Comparison of ENCODE assay signal across 16 cellular contexts in genomic region chr1:211345719-211346118, GRCh38. TPM values are rescaled to one million over a fixed set of nuclear protein-coding genes. Genes with fewer than 3 reads are reported as not detected.
DNase-seq lines count a peak whose midpoint lies in the region; ATAC-seq and TF ChIP-seq lines count a peak whose summit lies in the region.
"Had no signal": no experiment of that assay in that cellular context is flagged by ENCODE, and none has a peak within 500 bp of the region (broad histone marks: within the 10 kb centered on the region; RNA-seq: fewer than 3 reads in every experiment).

No MANE protein-coding gene starts in this region.

- no peak overlapping the region for H2BK20ac ChIP-seq in H9 (ENCODE audit: low read depth, low read length, poor library complexity, severe bottlenecking)

- no peak overlapping the region for H3K56ac ChIP-seq in H9 (ENCODE audit: insufficient read length, low read depth, low read length)

- H3K9me3 Mint-ChIP-seq in H9 = no peaks in the 10 kb centered on the region; a peak in 1 of 5 replicates
- H3K9me3 Mint-ChIP-seq: T-cell had no signal

- H3K9ac ChIP-seq in H9 (ENCODE audit: extremely low read depth, insufficient read length, low read length) (no peak overlapping the region), iPS-15b (ENCODE audit: low read depth, low read length) (no peak overlapping the region), trophoblast cell (ENCODE audit: low read length) (no peak overlapping the region)

- peak overlapping the region in 2 of 3 experiments; percentile 25 to 81; a peak in 2 of 7 replicates for H3K27ac Mint-ChIP-seq in H9
- H3K27ac Mint-ChIP-seq: activated CD4-positive, alpha-beta T cell treated with anti-CD3 and anti-CD28 coated beads, Interleukin-2, amount 10 ng/mL, durations not matched to agents 7 days and 5 days; activated T-helper 2 cell treated with anti-CD3 and anti-CD28 coated beads, Interferon-gamma antibody, Interleukin-2, Interleukin-4, amounts not matched to agents 10 μg/mL and 5 μg/mL and 100 μg/mL, durations not matched to agents 14 hours and 24 hours and 36 hours had no signal

- no peak overlapping the region for H3T11ph ChIP-seq in H9 (ENCODE audit: low read length)

- H3K23me2 ChIP-seq in H9 (ENCODE audit: insufficient read length, low read depth, low read length, poor library complexity, severe bottlenecking) = no peaks in the 10 kb centered on the region

- DNase-seq in BE2C = peak; percentile 57
- peak; percentile 80 for DNase-seq in H9
- peak; percentile 23 to 58 for DNase-seq in NCI-H526 (lab: John Stamatoyannopoulos, UW)
- DNase-seq in OCI-LY7 (ENCODE audit: low spot score) = no peak
- no peak for DNase-seq in NCI-H2227 (lab: John Stamatoyannopoulos, UW; ENCODE audit: unreplicated experiment)
- no peak for DNase-seq in trophoblast cell
- DNase-seq: activated CD4-positive, alpha-beta T cell treated with anti-CD3 and anti-CD28 coated beads, Interleukin-2, amount 10 ng/mL, durations not matched to agents 7 days and 5 days; hippocampal formation; retina; stimulated activated CD4-positive, alpha-beta T cell treated with anti-CD3 and anti-CD28 coated beads, Interleukin-4, amount 100 ng/mL, for 4 hours; stomach; T-cell had no signal

- H3K27ac ChIP-seq in H9 (ENCODE audit: insufficient read length, low read depth, low read length) = no peak overlapping the region
- H3K27ac ChIP-seq in OCI-LY7 (ENCODE audit: low read depth, low read length, poor library complexity, severe bottlenecking) = no peak overlapping the region
- H3K27ac ChIP-seq in trophoblast cell (ENCODE audit: low read depth, low read length) = no peak overlapping the region
- H3K27ac ChIP-seq: esophagus muscularis mucosa, stomach had no signal

- no TSS peak for BruUV-seq in OCI-LY7 (replicated peaks; lab: Mats Ljungman, UMichigan)

- H2AFZ ChIP-seq in H9 (ENCODE audit: low read length) (no peak overlapping the region), OCI-LY7 (ENCODE audit: low read length) (no peak overlapping the region), trophoblast cell (ENCODE audit: insufficient read depth, low read length, poor library complexity) (no peak overlapping the region)

- no peak for ATAC-seq in GM21717 (IDR thresholded peaks at IDR 0.05; ENCODE audit: unreplicated experiment)
- ATAC-seq: T-cell had no signal

- no peak overlapping the region for H2BK5ac ChIP-seq in H9 (ENCODE audit: insufficient read length, low read length)
- no peak overlapping the region for H2BK5ac ChIP-seq in trophoblast cell (ENCODE audit: low read depth, low read length, poor library complexity)

- no peak overlapping the region for H2BK15ac ChIP-seq in H9 (ENCODE audit: low read depth, low read length)

- TF ChIP-seq CTCF in BE2C (IDR thresholded peaks at IDR 0.05; ENCODE audit: low read depth, low read length) (no peak), H9 (conservative IDR thresholded peaks at IDR 0.05) (no peak), OCI-LY7 (conservative IDR thresholded peaks at IDR 0.05; ENCODE audit: low read length) (no peak)

- H4K91ac ChIP-seq in H9 (ENCODE audit: insufficient read length, low read depth, low read length) = no peak overlapping the region
- H4K91ac ChIP-seq in trophoblast cell (ENCODE audit: low read depth, low read length) = no peak overlapping the region

- peaks cover 2% of the 10 kb centered on the region for H3K79me1 ChIP-seq in H9 (ENCODE audit: insufficient read depth, low read depth, low read length, poor library complexity, severe bottlenecking)
- no peaks in the 10 kb centered on the region for H3K79me1 ChIP-seq in trophoblast cell (ENCODE audit: low read length)

- peaks cover 6% of the 10 kb centered on the region; the same call in 1 of the 2 replicates for H3K4me1 ChIP-seq in BE2C
- peaks cover 6% of the 10 kb centered on the region; the same call in 1 of the 2 replicates for H3K4me1 ChIP-seq in H9 (ENCODE audit: insufficient read depth, low read length)
- H3K4me1 ChIP-seq in iPS-15b (ENCODE audit: control insufficient read depth, insufficient read depth, low read length) = peaks cover 8% of the 10 kb centered on the region
- peaks cover 4% of the 10 kb centered on the region for H3K4me1 ChIP-seq in OCI-LY7 (ENCODE audit: insufficient read depth, low read length, poor library complexity, severe bottlenecking)
- peaks cover 0 to 6% of the 10 kb centered on the region in 2 experiments for H3K4me1 ChIP-seq in trophoblast cell (ENCODE audit: control insufficient read depth in 1 of 2, insufficient read depth in 2 of 2, low read length in 2 of 2)

- no peak overlapping the region for H4K5ac ChIP-seq in H9 (ENCODE audit: insufficient read length, low read depth, low read length)

- H2BK120ac ChIP-seq in H9 (ENCODE audit: low read depth, low read length, poor library complexity, severe bottlenecking) (no peak overlapping the region), trophoblast cell (ENCODE audit: insufficient read depth, low read length, poor library complexity) (no peak overlapping the region)

- H3K4ac ChIP-seq in H9 (ENCODE audit: low read depth, low read length) = no peak overlapping the region
- H3K4ac ChIP-seq in trophoblast cell (ENCODE audit: low read depth, low read length) = no peak overlapping the region

- CTCF ChIA-PET in OCI-LY7 (lab: Charles Lee; ENCODE audit: unreplicated experiment) = no interaction called here

- H2AK5ac ChIP-seq in H9 (ENCODE audit: insufficient read length, low read length) (no peak overlapping the region), trophoblast cell (ENCODE audit: low read length) (no peak overlapping the region)

- H3K4me3 Mint-ChIP-seq in H9 = peak overlapping the region in 1 of 2 experiments; percentile 21; a peak in 1 of 5 replicates
- H3K4me3 Mint-ChIP-seq: activated CD4-positive, alpha-beta T cell treated with anti-CD3 and anti-CD28 coated beads, Interleukin-2, amount 10 ng/mL, durations not matched to agents 7 days and 5 days; T-cell had no signal

- H3K4me3 ChIP-seq in BE2C (ENCODE audit: low read depth, low read length) (no peak overlapping the region), iPS-15b (ENCODE audit: low read depth, low read length) (peak overlapping the region; percentile 4), OCI-LY7 (ENCODE audit: low read depth, low read length, poor library complexity, severe bottlenecking) (no peak overlapping the region), trophoblast cell (ENCODE audit: low read depth, low read length) (no peak overlapping the region)
- H3K4me3 ChIP-seq: esophagus muscularis mucosa, stomach had no signal

- no peak overlapping the region for H3K4me2 ChIP-seq in H9 (ENCODE audit: insufficient read depth, insufficient read length, low read length)
- H3K4me2 ChIP-seq in OCI-LY7 (ENCODE audit: low read length) = no peak overlapping the region
- no peak overlapping the region for H3K4me2 ChIP-seq in trophoblast cell (ENCODE audit: low read length)

- intact Hi-C loops in OCI-LY7 (cut with micrococcal nuclease; ENCODE audit: unreplicated experiment) = no loop called here

- no peaks in the 10 kb centered on the region for H3K9me2 ChIP-seq in OCI-LY7 (ENCODE audit: insufficient read depth, low read length)

- H3K18ac ChIP-seq in H9 (ENCODE audit: insufficient read length, low read depth, low read length) (no peak overlapping the region), trophoblast cell (ENCODE audit: low read length) (no peak overlapping the region)

- H3K23ac ChIP-seq in H9 (ENCODE audit: insufficient read length, low read depth, low read length) (no peak overlapping the region), trophoblast cell (ENCODE audit: low read length) (no peak overlapping the region)

- peaks cover 12 to 16% of the 10 kb centered on the region in 2 experiments for H3K4me1 Mint-ChIP-seq in H9

- no peak overlapping the region for H4K12ac ChIP-seq in trophoblast cell (ENCODE audit: low read depth, low read length)

- H3K27me3 Mint-ChIP-seq in H9 (ENCODE audit: low read depth) = no peaks in the 10 kb centered on the region
- H3K27me3 Mint-ChIP-seq: activated CD4-positive, alpha-beta T cell treated with anti-CD3 and anti-CD28 coated beads, Interleukin-2, amount 10 ng/mL, durations not matched to agents 7 days and 5 days; T-cell had no signal

- POLR2A ChIA-PET in OCI-LY7 (lab: Charles Lee) = interaction anchor here (1.1 to 2.3 kb wide), 2 partner anchors 9 to 20 kb away, joined by 3 to 26 read pairs; partner anchors contain the start of gene TRAF5

- H2BK12ac ChIP-seq in H9 (ENCODE audit: insufficient read length, low read depth, low read length) (no peak overlapping the region), trophoblast cell (ENCODE audit: low read length) (no peak overlapping the region)

- H3K36me3 ChIP-seq in BE2C (no peaks in the 10 kb centered on the region), iPS-15b (ENCODE audit: control insufficient read depth, insufficient read depth, low read length) (no peaks in the 10 kb centered on the region), OCI-LY7 (ENCODE audit: insufficient read depth, low read length) (peaks cover 4% of the 10 kb centered on the region), trophoblast cell (ENCODE audit: control insufficient read depth in 1 of 2, insufficient read depth in 2 of 2, low read length in 2 of 2) (no peaks in the 10 kb centered on the region)

- H3K79me2 ChIP-seq in H9 (ENCODE audit: insufficient read depth, low read length) = no peaks in the 10 kb centered on the region
- peaks cover 23% of the 10 kb centered on the region for H3K79me2 ChIP-seq in OCI-LY7 (ENCODE audit: insufficient read depth, low read depth, low read length)
- H3K79me2 ChIP-seq in trophoblast cell (ENCODE audit: control insufficient read depth, insufficient read depth, low read length, poor library complexity) = no peaks in the 10 kb centered on the region

- H4K20me1 ChIP-seq in H9 (ENCODE audit: control insufficient read depth, insufficient read depth, insufficient read length) (no peaks in the 10 kb centered on the region), OCI-LY7 (ENCODE audit: insufficient read depth, low read length) (no peaks in the 10 kb centered on the region; the same call in 1 of the 2 replicates)

- no peak overlapping the region for H3K14ac ChIP-seq in H9 (ENCODE audit: insufficient read depth, low read length)
- no peak overlapping the region for H3K14ac ChIP-seq in trophoblast cell (ENCODE audit: low read length)

- H3K27me3 ChIP-seq in BE2C (no peaks in the 10 kb centered on the region), H9 (ENCODE audit: insufficient read depth, low read length) (no peaks in the 10 kb centered on the region), iPS-15b (ENCODE audit: control insufficient read depth, insufficient read depth, low read length) (no peaks in the 10 kb centered on the region), trophoblast cell (ENCODE audit: insufficient read depth, low read length) (no peaks in the 10 kb centered on the region)
- H3K27me3 ChIP-seq: esophagus muscularis mucosa, stomach had no signal

- no peak overlapping the region for H4K8ac ChIP-seq in H9 (replicated peaks; ENCODE audit: insufficient read length, low read depth, low read length)
- no peak overlapping the region for H4K8ac ChIP-seq in trophoblast cell (ENCODE audit: low read depth, low read length)

- H3K9me3 ChIP-seq in BE2C (no peaks in the 10 kb centered on the region), H9 (ENCODE audit: control insufficient read depth, low read depth, low read length) (no peaks in the 10 kb centered on the region), iPS-15b (ENCODE audit: control insufficient read depth, insufficient read depth, low read length) (no peaks in the 10 kb centered on the region), OCI-LY7 (ENCODE audit: low read length) (no peaks in the 10 kb centered on the region), trophoblast cell (ENCODE audit: insufficient read depth, low read depth, low read length) (no peaks in the 10 kb centered on the region)
- H3K9me3 ChIP-seq: esophagus muscularis mucosa, stomach had no signal

- WGBS in H9 (ENCODE audit: extremely low coverage, insufficient read length, low lambda C conversion rate) = no CpG with 5 or more reads among the region's 2 CpGs
- WGBS in trophoblast cell (ENCODE audit: extremely low coverage, insufficient coverage, insufficient read length) = no CpG with 5 or more reads among the region's 2 CpGs

- peaks cover 3 to 4% (median 3%) of the 10 kb centered on the region in 3 experiments; a peak in 5 of 7 replicates for H3K36me3 Mint-ChIP-seq in H9 (ENCODE audit: insufficient read depth in 1 of 3, low read depth in 3 of 3)

RNA-seq across cellular contexts. Expression of gene TRAF5, which starts 19.1 kb away (rescaled TPM):
- 10.9 TPM for polyA plus RNA-seq in BE2C (2012; ENCODE audit: insufficient read depth, insufficient read length, low read depth)
- total RNA-seq in H9 (2021) = 16.8 and 19.1 TPM in 2 replicates
- 23.0 and 24.2 TPM in 2 replicates for total RNA-seq in OCI-LY7 (2014; rRNA removed; shearing (Covaris generic))
- total RNA-seq in OCI-LY7 (2022) = 54.4 and 61.1 TPM in 2 replicates
- 4.9 TPM in 2 replicates for polyA plus RNA-seq in trophoblast cell (2013)

Comparison
In these comparisons a context has a peak if more than half of its experiments do, and no peak if none do; other contexts are left out.
1. DNase-seq: peak in BE2C (single experiment), H9 (single experiment) and NCI-H526 (2 of 2); none in OCI-LY7 (single experiment), NCI-H2227 (single experiment) and trophoblast cell (0 of 2).